Comparison of ENCODE assay signal across 8 cellular contexts in the genomic region with DNA sequence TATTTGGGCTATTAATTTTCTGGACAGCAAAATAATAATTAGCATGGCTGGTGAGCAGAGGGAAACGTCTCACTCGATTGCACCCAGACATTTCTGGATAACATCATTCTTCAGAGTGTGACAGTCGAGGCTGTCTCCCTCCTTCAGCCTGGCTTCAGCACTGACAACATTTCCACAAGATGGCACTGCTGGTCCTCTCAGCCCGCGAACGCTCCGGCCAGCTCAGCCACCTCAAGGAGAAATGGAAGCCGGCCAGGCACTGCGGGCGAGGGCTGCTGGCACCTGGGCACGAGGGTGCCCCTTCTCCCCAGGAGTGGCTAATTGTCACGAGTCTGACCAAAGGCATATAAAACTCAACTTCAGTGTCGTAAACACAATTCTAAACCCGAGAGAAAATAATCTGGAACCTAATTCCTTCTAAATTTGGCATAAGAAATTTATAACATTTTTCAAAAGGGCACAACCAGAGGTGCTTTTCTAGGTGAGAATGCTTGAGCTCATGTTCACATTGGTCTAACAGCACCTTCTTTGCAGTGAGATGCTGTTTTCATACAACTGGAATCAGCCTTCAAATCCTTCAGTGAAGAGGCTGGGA.
A peak's percentile ranks its signal among the peaks of the same experiment; 100 is the strongest.
DNase-seq lines count a peak whose midpoint lies in the region; ATAC-seq and TF ChIP-seq lines count a peak whose summit lies in the region.

No MANE protein-coding gene starts in this region.

- no peaks in the 10 kb centered on the region for H3K4me1 ChIP-seq in ovary (ENCODE audit: insufficient read depth)

- H3K9me3 ChIP-seq in WERI-Rb-1 (ENCODE audit: severe bottlenecking) (no peaks in the 10 kb centered on the region), ovary (no peaks in the 10 kb centered on the region)

- no peak overlapping the region for H3K27ac Mint-ChIP-seq in activated naive CD4-positive, alpha-beta T cell treated with anti-CD3 and anti-CD28 coated beads for 36 hours
- no peak overlapping the region for H3K27ac Mint-ChIP-seq in glutamatergic neuron (ENCODE audit: unreplicated experiment)

- ATAC-seq in HG02588 (IDR thresholded peaks at IDR 0.05; ENCODE audit: unreplicated experiment), result peak; percentile 38
- ATAC-seq in activated T-cell treated with anti-CD3 and anti-CD28 coated beads, Interleukin-2, amount 50 U/mL, for 4 hours, result no peak

- peak; percentile 56 for DNase-seq in activated naive CD4-positive, alpha-beta T cell treated with anti-CD3 and anti-CD28 coated beads for 36 hours
- no peak for DNase-seq in activated naive CD4-positive, alpha-beta T cell (lab: John Stamatoyannopoulos, UW)
- peak; percentile 73 for DNase-seq in NCI-H2029 (lab: John Stamatoyannopoulos, UW)
- DNase-seq in WERI-Rb-1, result peak; percentile 81
- DNase-seq in glutamatergic neuron, result peak; percentile 77
- DNase-seq in ovary, result peak; percentile 60 to 76 (median 74)
- no peak for DNase-seq in activated T-cell treated with anti-CD3 and anti-CD28 coated beads, Interleukin-2, amount 50 U/mL, for 4 hours

- H3K36me3 ChIP-seq in WERI-Rb-1 (0 out of 2 replicates have a peak, but pooled peaks cover 3% of the 10 kb centered on the region), ovary (no peaks in the 10 kb centered on the region)

- 4 to 8% (median 7%) methylated on average over 14 of the region's 14 CpGs for WGBS in ovary, 3 donors

- no peaks in the 10 kb centered on the region for H3K27me3 Mint-ChIP-seq in activated naive CD4-positive, alpha-beta T cell treated with anti-CD3 and anti-CD28 coated beads for 36 hours (ENCODE audit: low read depth)
- peaks cover 2% of the 10 kb centered on the region for H3K27me3 Mint-ChIP-seq in glutamatergic neuron (ENCODE audit: unreplicated experiment)
- no peaks in the 10 kb centered on the region for H3K27me3 Mint-ChIP-seq in activated T-cell treated with anti-CD3 and anti-CD28 coated beads, Interleukin-2, amount 50 U/mL, for 4 hours (ENCODE audit: low read depth)

- no peak for TF ChIP-seq EP300 in ovary (IDR thresholded peaks at IDR 0.05)

- TF ChIP-seq CTCF in WERI-Rb-1 (IDR thresholded peaks at IDR 0.05; ENCODE audit: low read depth, low read length) (peak; percentile 93), glutamatergic neuron (IDR thresholded peaks at IDR 0.05; ENCODE audit: partially characterized antibody, unreplicated experiment) (peak; percentile 29), ovary (IDR thresholded peaks at IDR 0.05) (peak; percentile 48 to 56 (median 53))

- TF ChIP-seq POLR2A in ovary (IDR thresholded peaks at IDR 0.05), result no peak

- peaks cover 39% of the 10 kb centered on the region for H3K4me1 Mint-ChIP-seq in activated naive CD4-positive, alpha-beta T cell treated with anti-CD3 and anti-CD28 coated beads for 36 hours (ENCODE audit: low read depth)
- H3K4me1 Mint-ChIP-seq in glutamatergic neuron (ENCODE audit: low read depth, unreplicated experiment), result peaks cover 20% of the 10 kb centered on the region
- peaks cover 24% of the 10 kb centered on the region for H3K4me1 Mint-ChIP-seq in activated T-cell treated with anti-CD3 and anti-CD28 coated beads, Interleukin-2, amount 50 U/mL, for 4 hours (ENCODE audit: low read depth)

- H3K4me3 ChIP-seq in WERI-Rb-1 (ENCODE audit: low read depth, low read length) (no peak overlapping the region), ovary (no peak overlapping the region)

- H3K27me3 ChIP-seq in WERI-Rb-1 (ENCODE audit: insufficient read depth, low read depth, severe bottlenecking) (no peaks in the 10 kb centered on the region), ovary (no peaks in the 10 kb centered on the region)

- no peak overlapping the region for H3K4me3 Mint-ChIP-seq in activated naive CD4-positive, alpha-beta T cell treated with anti-CD3 and anti-CD28 coated beads for 36 hours
- no peak overlapping the region for H3K4me3 Mint-ChIP-seq in glutamatergic neuron (ENCODE audit: unreplicated experiment)
- H3K4me3 Mint-ChIP-seq in activated T-cell treated with anti-CD3 and anti-CD28 coated beads, Interleukin-2, amount 50 U/mL, for 4 hours, result no peak overlapping the region

- H3K36me3 Mint-ChIP-seq in activated naive CD4-positive, alpha-beta T cell treated with anti-CD3 and anti-CD28 coated beads for 36 hours (ENCODE audit: low read depth), result no peaks in the 10 kb centered on the region
- H3K36me3 Mint-ChIP-seq in glutamatergic neuron (ENCODE audit: unreplicated experiment), result no peaks in the 10 kb centered on the region
- H3K36me3 Mint-ChIP-seq in activated T-cell treated with anti-CD3 and anti-CD28 coated beads, Interleukin-2, amount 50 U/mL, for 4 hours (ENCODE audit: insufficient read depth), result peaks cover 9% of the 10 kb centered on the region

- H3K27ac ChIP-seq in WERI-Rb-1 (no peak overlapping the region), ovary (no peak overlapping the region)

- no peaks in the 10 kb centered on the region for H3K9me3 Mint-ChIP-seq in activated naive CD4-positive, alpha-beta T cell treated with anti-CD3 and anti-CD28 coated beads for 36 hours
- H3K9me3 Mint-ChIP-seq in glutamatergic neuron (ENCODE audit: unreplicated experiment), result peaks cover 5% of the 10 kb centered on the region
- no peaks in the 10 kb centered on the region for H3K9me3 Mint-ChIP-seq in activated T-cell treated with anti-CD3 and anti-CD28 coated beads, Interleukin-2, amount 50 U/mL, for 4 hours

- CTCF ChIA-PET in activated naive CD4-positive, alpha-beta T cell treated with anti-CD3 and anti-CD28 coated beads for 36 hours (lab: Charles Lee), result interaction anchor here (1.2 kb wide), 1 partner anchor 78 kb away, joined by 3 read pairs; no protein-coding TSS in a partner anchor

- intact Hi-C loops in activated naive CD4-positive, alpha-beta T cell treated with anti-CD3 and anti-CD28 coated beads for 36 hours (cut with micrococcal nuclease), result loop anchor here (1.0 to 10.0 kb wide), 5 partner anchors 162 to 797 kb away; no protein-coding TSS in a partner anchor
- intact Hi-C loops in ovary (cut with DNase I), result loop anchor here in 1 of 4 donors (10.0 kb wide), 1 partner anchor 810 kb away; no protein-coding TSS in a partner anchor

Comparison
In these comparisons a context has a peak if more than half of its experiments do, and no peak if none do; other contexts are left out.
1. DNase-seq: peak in activated naive CD4-positive, alpha-beta T cell treated with anti-CD3 and anti-CD28 coated beads for 36 hours (single experiment), NCI-H2029 (single experiment), WERI-Rb-1 (single experiment), glutamatergic neuron (single experiment) and ovary (5 of 5); none in activated naive CD4-positive, alpha-beta T cell (0 of 4) and activated T-cell treated with anti-CD3 and anti-CD28 coated beads, Interleukin-2, amount 50 U/mL, for 4 hours (single experiment).
2. CTCF ChIP-seq: peak in every context shown above with its lines; median percentile 93 in WERI-Rb-1; 53 in ovary; 29 in glutamatergic neuron.